Comparison of ENCODE assay signal across 11 cellular contexts in the genomic region with DNA sequence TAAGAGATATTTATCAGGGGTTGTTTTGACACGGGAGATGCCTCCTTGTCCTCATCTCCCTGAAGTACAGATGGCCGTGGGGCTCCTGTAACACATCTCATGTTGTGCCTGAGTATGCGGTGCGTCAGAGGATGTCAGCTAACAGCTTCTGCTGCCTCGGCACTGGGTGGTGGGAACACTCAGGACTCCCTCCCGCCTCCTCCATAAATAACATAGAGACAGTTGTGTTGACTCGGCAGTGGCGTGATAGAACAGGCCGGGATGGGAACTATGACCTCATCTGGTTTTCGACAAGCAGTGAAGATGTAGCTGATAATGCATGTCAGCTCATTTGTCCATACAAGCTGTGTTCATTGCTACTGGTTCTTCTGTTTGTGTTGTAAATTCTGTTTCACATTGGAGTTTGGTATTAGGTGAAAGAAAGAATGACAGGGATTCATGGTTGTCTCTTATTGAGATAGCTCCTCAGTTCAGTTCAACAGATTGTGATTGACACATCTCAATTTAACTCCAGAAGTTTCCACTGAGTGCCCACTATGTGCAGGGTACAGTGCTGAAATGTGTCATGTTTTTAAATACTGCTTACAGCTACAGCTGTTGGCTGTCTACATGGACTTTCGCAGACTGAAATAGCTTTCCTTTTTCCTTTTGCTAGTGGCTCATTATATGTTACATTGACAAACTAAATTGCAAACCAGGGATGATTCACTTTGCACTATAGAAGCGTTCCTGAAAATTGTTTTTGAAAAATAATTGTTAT.
DNase-seq lines count a peak whose midpoint lies in the region; ATAC-seq and TF ChIP-seq lines count a peak whose summit lies in the region.
"Had no signal": no experiment of that assay in that cellular context is flagged by ENCODE, and none has a peak within 500 bp of the region (broad histone marks: within the 10 kb centered on the region; RNA-seq: fewer than 3 reads in every experiment).

No MANE protein-coding gene starts in this region.

- H3K27me3 Mint-ChIP-seq in activated naive CD8-positive, alpha-beta T cell treated with anti-CD3 and anti-CD28 coated beads for 36 hours: peaks cover 18% of the 10 kb centered on the region
- no peaks in the 10 kb centered on the region for H3K27me3 Mint-ChIP-seq in T-helper 17 cell

- H3K9me3 Mint-ChIP-seq in activated naive CD8-positive, alpha-beta T cell treated with anti-CD3 and anti-CD28 coated beads for 36 hours: no peaks in the 10 kb centered on the region
- H3K9me3 Mint-ChIP-seq: T-cell had no signal

- no peaks in the 10 kb centered on the region for H3K9me3 ChIP-seq in T-helper 17 cell (ENCODE audit: control insufficient read depth, low read length, poor library complexity, severe bottlenecking)

- H3K27ac ChIP-seq in temporal lobe (ENCODE audit: low read depth, low read length): peak overlapping the region; percentile 92
- H3K27ac ChIP-seq: 22Rv1 had no signal

- H3K36me3 Mint-ChIP-seq in activated naive CD8-positive, alpha-beta T cell treated with anti-CD3 and anti-CD28 coated beads for 36 hours: no peaks in the 10 kb centered on the region
- H3K36me3 Mint-ChIP-seq in T-helper 17 cell (ENCODE audit: low read depth): no peaks in the 10 kb centered on the region
- H3K36me3 Mint-ChIP-seq: T-cell had no signal

- peak; percentile 69 to 86 for DNase-seq in NCI-H2081 (lab: John Stamatoyannopoulos, UW)
- no peak for DNase-seq in NCI-H2081 treated with DMSO at 0.1 percent for 48 hours (lab: John Stamatoyannopoulos, UW)
- DNase-seq in left ventricle myocardium superior: peak; percentile 53
- no peak for DNase-seq in activated naive CD8-positive, alpha-beta T cell treated with anti-CD3 and anti-CD28 coated beads for 36 hours
- DNase-seq in stimulated activated naive CD8-positive, alpha-beta T cell treated with anti-CD3 and anti-CD28 coated beads, Interleukin-15, Interleukin-2, amounts not matched to agents 100 U/mL and 50 U/mL, for 24 hours: no peak
- no peak for DNase-seq in T-helper 17 cell
- DNase-seq: kidney glomerular epithelial cell, T-cell had no signal

- H3K27ac Mint-ChIP-seq in activated naive CD8-positive, alpha-beta T cell treated with anti-CD3 and anti-CD28 coated beads for 36 hours: no peak overlapping the region
- no peak overlapping the region for H3K27ac Mint-ChIP-seq in T-helper 17 cell
- H3K27ac Mint-ChIP-seq: T-cell had no signal

- H3K4me1 Mint-ChIP-seq in activated naive CD8-positive, alpha-beta T cell treated with anti-CD3 and anti-CD28 coated beads for 36 hours: peaks cover 15% of the 10 kb centered on the region
- H3K4me1 Mint-ChIP-seq in T-helper 17 cell: no peaks in the 10 kb centered on the region

- intact Hi-C loops in left ventricle myocardium superior (cut with micrococcal nuclease): no loop called here

- ATAC-seq in SK-N-SH treated with all-trans-retinoic acid at 6 μM for 48 hours: peak; percentile 74
- ATAC-seq in left ventricle myocardium superior: peak; percentile 93
- ATAC-seq in stimulated activated naive CD8-positive, alpha-beta T cell treated with anti-CD3 and anti-CD28 coated beads, Interleukin-15, Interleukin-2, amounts not matched to agents 100 U/mL and 50 U/mL, for 24 hours: no peak
- ATAC-seq in T-helper 17 cell: no peak
- ATAC-seq: T-cell had no signal

- no peak overlapping the region for H3K4me3 Mint-ChIP-seq in activated naive CD8-positive, alpha-beta T cell treated with anti-CD3 and anti-CD28 coated beads for 36 hours
- no peak overlapping the region for H3K4me3 Mint-ChIP-seq in T-helper 17 cell
- H3K4me3 Mint-ChIP-seq: T-cell had no signal

TF ChIP-seq in SK-N-SH treated with all-trans-retinoic acid at 6 μM for 48 hours, 23 proteins besides CTCF, POLR2A, EP300 and RAD21:
- TF ChIP-seq ZFP3 (CRISPR knock-in tag; IDR thresholded peaks at IDR 0.05) (peak; percentile 68; the same call in 1 of the 2 replicates), ARNTL (CRISPR knock-in tag; IDR thresholded peaks at IDR 0.05; ENCODE audit: borderline replicate concordance, low read depth) (no peak), TCF4 (CRISPR knock-in tag; IDR thresholded peaks at IDR 0.05; ENCODE audit: borderline replicate concordance) (peak; percentile 76; the same call in 1 of the 2 replicates), ZNF70 (CRISPR knock-in tag; IDR thresholded peaks at IDR 0.05) (no peak; the same call in 1 of the 2 replicates), CSDC2 (CRISPR knock-in tag; IDR thresholded peaks at IDR 0.05) (no peak; the same call in 1 of the 2 replicates), ISL1 (CRISPR knock-in tag; IDR thresholded peaks at IDR 0.05) (peak; percentile 83), SNAI2 (CRISPR knock-in tag; IDR thresholded peaks at IDR 0.05) (peak; percentile 63; the same call in 1 of the 2 replicates), ZNF8 (CRISPR knock-in tag; IDR thresholded peaks at IDR 0.05) (peak; percentile 4; the same call in 1 of the 2 replicates), ZC3H10 (CRISPR knock-in tag; IDR thresholded peaks at IDR 0.05) (peak; percentile 33; the same call in 1 of the 2 replicates)
- TF ChIP-seq, protein P1, sequence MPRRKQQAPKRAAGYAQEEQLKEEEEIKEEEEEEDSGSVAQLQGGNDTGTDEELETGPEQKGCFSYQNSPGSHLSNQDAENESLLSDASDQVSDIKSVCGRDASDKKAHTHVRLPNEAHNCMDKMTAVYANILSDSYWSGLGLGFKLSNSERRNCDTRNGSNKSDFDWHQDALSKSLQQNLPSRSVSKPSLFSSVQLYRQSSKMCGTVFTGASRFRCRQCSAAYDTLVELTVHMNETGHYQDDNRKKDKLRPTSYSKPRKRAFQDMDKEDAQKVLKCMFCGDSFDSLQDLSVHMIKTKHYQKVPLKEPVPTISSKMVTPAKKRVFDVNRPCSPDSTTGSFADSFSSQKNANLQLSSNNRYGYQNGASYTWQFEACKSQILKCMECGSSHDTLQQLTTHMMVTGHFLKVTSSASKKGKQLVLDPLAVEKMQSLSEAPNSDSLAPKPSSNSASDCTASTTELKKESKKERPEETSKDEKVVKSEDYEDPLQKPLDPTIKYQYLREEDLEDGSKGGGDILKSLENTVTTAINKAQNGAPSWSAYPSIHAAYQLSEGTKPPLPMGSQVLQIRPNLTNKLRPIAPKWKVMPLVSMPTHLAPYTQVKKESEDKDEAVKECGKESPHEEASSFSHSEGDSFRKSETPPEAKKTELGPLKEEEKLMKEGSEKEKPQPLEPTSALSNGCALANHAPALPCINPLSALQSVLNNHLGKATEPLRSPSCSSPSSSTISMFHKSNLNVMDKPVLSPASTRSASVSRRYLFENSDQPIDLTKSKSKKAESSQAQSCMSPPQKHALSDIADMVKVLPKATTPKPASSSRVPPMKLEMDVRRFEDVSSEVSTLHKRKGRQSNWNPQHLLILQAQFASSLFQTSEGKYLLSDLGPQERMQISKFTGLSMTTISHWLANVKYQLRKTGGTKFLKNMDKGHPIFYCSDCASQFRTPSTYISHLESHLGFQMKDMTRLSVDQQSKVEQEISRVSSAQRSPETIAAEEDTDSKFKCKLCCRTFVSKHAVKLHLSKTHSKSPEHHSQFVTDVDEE (CRISPR knock-in tag; IDR thresholded peaks at IDR 0.05): peak; percentile 85
- TF ChIP-seq, protein P2, sequence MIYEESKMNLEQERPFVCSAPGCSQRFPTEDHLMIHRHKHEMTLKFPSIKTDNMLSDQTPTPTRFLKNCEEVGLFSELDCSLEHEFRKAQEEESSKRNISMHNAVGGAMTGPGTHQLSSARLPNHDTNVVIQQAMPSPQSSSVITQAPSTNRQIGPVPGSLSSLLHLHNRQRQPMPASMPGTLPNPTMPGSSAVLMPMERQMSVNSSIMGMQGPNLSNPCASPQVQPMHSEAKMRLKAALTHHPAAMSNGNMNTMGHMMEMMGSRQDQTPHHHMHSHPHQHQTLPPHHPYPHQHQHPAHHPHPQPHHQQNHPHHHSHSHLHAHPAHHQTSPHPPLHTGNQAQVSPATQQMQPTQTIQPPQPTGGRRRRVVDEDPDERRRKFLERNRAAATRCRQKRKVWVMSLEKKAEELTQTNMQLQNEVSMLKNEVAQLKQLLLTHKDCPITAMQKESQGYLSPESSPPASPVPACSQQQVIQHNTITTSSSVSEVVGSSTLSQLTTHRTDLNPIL (CRISPR knock-in tag; IDR thresholded peaks at IDR 0.05; ENCODE audit: low read depth): peak; percentile 89
- TF ChIP-seq, protein P3, sequence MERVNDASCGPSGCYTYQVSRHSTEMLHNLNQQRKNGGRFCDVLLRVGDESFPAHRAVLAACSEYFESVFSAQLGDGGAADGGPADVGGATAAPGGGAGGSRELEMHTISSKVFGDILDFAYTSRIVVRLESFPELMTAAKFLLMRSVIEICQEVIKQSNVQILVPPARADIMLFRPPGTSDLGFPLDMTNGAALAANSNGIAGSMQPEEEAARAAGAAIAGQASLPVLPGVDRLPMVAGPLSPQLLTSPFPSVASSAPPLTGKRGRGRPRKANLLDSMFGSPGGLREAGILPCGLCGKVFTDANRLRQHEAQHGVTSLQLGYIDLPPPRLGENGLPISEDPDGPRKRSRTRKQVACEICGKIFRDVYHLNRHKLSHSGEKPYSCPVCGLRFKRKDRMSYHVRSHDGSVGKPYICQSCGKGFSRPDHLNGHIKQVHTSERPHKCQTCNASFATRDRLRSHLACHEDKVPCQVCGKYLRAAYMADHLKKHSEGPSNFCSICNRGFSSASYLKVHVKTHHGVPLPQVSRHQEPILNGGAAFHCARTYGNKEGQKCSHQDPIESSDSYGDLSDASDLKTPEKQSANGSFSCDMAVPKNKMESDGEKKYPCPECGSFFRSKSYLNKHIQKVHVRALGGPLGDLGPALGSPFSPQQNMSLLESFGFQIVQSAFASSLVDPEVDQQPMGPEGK (CRISPR knock-in tag; IDR thresholded peaks at IDR 0.05; ENCODE audit: borderline replicate concordance): peak; percentile 28; the same call in 1 of the 2 replicates

Comparison
In these comparisons a context has a peak if more than half of its experiments do, and no peak if none do; other contexts are left out.
1. DNase-seq: peak in NCI-H2081 (2 of 2) and left ventricle myocardium superior (single experiment); none in NCI-H2081 treated with DMSO at 0.1 percent for 48 hours (single experiment), activated naive CD8-positive, alpha-beta T cell treated with anti-CD3 and anti-CD28 coated beads for 36 hours (single experiment), stimulated activated naive CD8-positive, alpha-beta T cell treated with anti-CD3 and anti-CD28 coated beads, Interleukin-15, Interleukin-2, amounts not matched to agents 100 U/mL and 50 U/mL, for 24 hours (single experiment) and T-helper 17 cell (0 of 3).
2. ATAC-seq: peak in SK-N-SH treated with all-trans-retinoic acid at 6 μM for 48 hours (single experiment) and left ventricle myocardium superior (single experiment); none in stimulated activated naive CD8-positive, alpha-beta T cell treated with anti-CD3 and anti-CD28 coated beads, Interleukin-15, Interleukin-2, amounts not matched to agents 100 U/mL and 50 U/mL, for 24 hours (single experiment) and T-helper 17 cell (single experiment).